10 cellular contexts compared by ENCODE assay signal in genomic region chr3:110576962-110577361, GRCh38.
DNase-seq lines count a peak whose midpoint lies in the region; ATAC-seq, FAIRE-seq and TF ChIP-seq lines count a peak whose summit lies in the region.
"Had no signal": no experiment of that assay in that cellular context is flagged by ENCODE, and none has a peak within 500 bp of the region (broad histone marks: within the 10 kb centered on the region; RNA-seq: fewer than 3 reads in every experiment).

No MANE protein-coding gene starts in this region.

- no peak overlapping the region for H2AK5ac ChIP-seq in trophoblast cell (ENCODE audit: low read length)

- H4K12ac ChIP-seq in trophoblast cell (ENCODE audit: low read depth, low read length): peak overlapping the region; percentile 47

- H3K27me3 ChIP-seq in PC-9 (ENCODE audit: insufficient read depth, low read depth) (no peaks in the 10 kb centered on the region), fibroblast of lung (ENCODE audit: control insufficient read depth, insufficient read depth, low read length) (no peaks in the 10 kb centered on the region), trophoblast cell (ENCODE audit: insufficient read depth, low read length) (no peaks in the 10 kb centered on the region), left ventricle myocardium inferior (ENCODE audit: low read depth) (no peaks in the 10 kb centered on the region)
- H3K27me3 ChIP-seq: upper lobe of left lung had no signal

- H4K20me1 ChIP-seq in PC-9 (ENCODE audit: insufficient read depth): no peaks in the 10 kb centered on the region
- no peaks in the 10 kb centered on the region for H4K20me1 ChIP-seq in fibroblast of lung (ENCODE audit: control insufficient read depth, extremely low read depth, insufficient read depth, low read length)

- no peak for TF ChIP-seq CTCF in PC-9 (conservative IDR thresholded peaks at IDR 0.05)
- TF ChIP-seq CTCF in fibroblast of lung (conservative IDR thresholded peaks at IDR 0.05 in 1 of 2, IDR thresholded peaks at IDR 0.05 in 1 of 2; ENCODE audit: low read depth in 1 of 2, low read length in 2 of 2): no peak
- TF ChIP-seq CTCF in left ventricle myocardium inferior (IDR thresholded peaks at IDR 0.05; ENCODE audit: borderline replicate concordance): no peak

- H3K4me3 ChIP-seq in PC-9 (no peak overlapping the region), fibroblast of lung (replicated peaks in 1 of 4; ENCODE audit: control extremely low read depth in 1 of 4, insufficient read depth in 1 of 4, low read depth in 3 of 4, low read length in 4 of 4) (no peak overlapping the region), trophoblast cell (ENCODE audit: low read depth, low read length) (no peak overlapping the region), left ventricle myocardium inferior (no peak overlapping the region)
- H3K4me3 ChIP-seq: upper lobe of left lung had no signal

- H4K8ac ChIP-seq in trophoblast cell (ENCODE audit: low read depth, low read length): peak overlapping the region; percentile 17

- CTCF ChIA-PET in PC-9 (lab: Charles Lee): no interaction called here

- peak; percentile 99 for FAIRE-seq in H54 (lab: Jason Lieb, UNC)

- DNase-seq in H54 (ENCODE audit: insufficient read length, low spot score): peak; percentile 10
- peak; percentile 63 to 86 for DNase-seq in PC-9
- peak; percentile 82 to 92 for DNase-seq in fibroblast of lung (ENCODE audit: low read depth in 2 of 2)
- DNase-seq in trophoblast cell: peak in 1 of 2 donors; percentile 48
- no peak for DNase-seq in posterior vena cava (ENCODE audit: low spot score)
- no peak for DNase-seq in left ventricle myocardium inferior
- DNase-seq: head of caudate nucleus, upper lobe of left lung had no signal

- H3K36me3 ChIP-seq in PC-9 (ENCODE audit: low read depth) (no peaks in the 10 kb centered on the region), fibroblast of lung (ENCODE audit: control insufficient read depth, insufficient read depth, low read length) (no peaks in the 10 kb centered on the region), trophoblast cell (ENCODE audit: control insufficient read depth in 1 of 2, insufficient read depth in 2 of 2, low read length in 2 of 2) (no peaks in the 10 kb centered on the region), left ventricle myocardium inferior (no peaks in the 10 kb centered on the region)
- H3K36me3 ChIP-seq: upper lobe of left lung had no signal

- no peak for TF ChIP-seq POLR2A in H54 (IDR thresholded peaks at IDR 0.05; ENCODE audit: low read depth, low read length)

- H2AFZ ChIP-seq in PC-9 (peak overlapping the region; percentile 24; the same call in 1 of the 2 replicates), fibroblast of lung (ENCODE audit: low read length) (no peak overlapping the region), trophoblast cell (ENCODE audit: insufficient read depth, low read length, poor library complexity) (no peak overlapping the region)

- H4K91ac ChIP-seq in trophoblast cell (ENCODE audit: low read depth, low read length): peak overlapping the region; percentile 42

- H3K9ac ChIP-seq in fibroblast of lung (ENCODE audit: insufficient read depth, low read length) (no peak overlapping the region), trophoblast cell (ENCODE audit: low read length) (no peak overlapping the region)

- peaks cover 2% of the 10 kb centered on the region for H3K79me1 ChIP-seq in trophoblast cell (ENCODE audit: low read length)

- H3K14ac ChIP-seq in trophoblast cell (ENCODE audit: low read length): no peak overlapping the region

- no CpG with 5 or more reads among the region's 3 CpGs for WGBS in trophoblast cell (ENCODE audit: extremely low coverage, insufficient coverage, insufficient read length)

- no peaks in the 10 kb centered on the region for H3K9me2 ChIP-seq in PC-9 (ENCODE audit: insufficient read depth)

- POLR2A ChIA-PET in PC-9 (lab: Charles Lee; ENCODE audit: unreplicated experiment): interaction anchor here (0.5 kb wide), 1 partner anchor 837 kb away, joined by 5 read pairs; no protein-coding TSS in a partner anchor

- H3K23ac ChIP-seq in trophoblast cell (ENCODE audit: low read length): no peak overlapping the region

- ATAC-seq in GM21825 (IDR thresholded peaks at IDR 0.05; ENCODE audit: unreplicated experiment): no peak
- ATAC-seq in GM21423 (IDR thresholded peaks at IDR 0.05; ENCODE audit: unreplicated experiment): no peak

- BruUV-seq in PC-9 (replicated peaks; lab: Mats Ljungman, UMichigan): no TSS peak

- peak overlapping the region; percentile 12 for H3K4ac ChIP-seq in trophoblast cell (ENCODE audit: low read depth, low read length)

- no peaks in the 10 kb centered on the region for H3F3A ChIP-seq in PC-9 (ENCODE audit: insufficient read depth, low read depth)

- H2BK120ac ChIP-seq in trophoblast cell (ENCODE audit: insufficient read depth, low read length, poor library complexity): no peak overlapping the region

- H3K27ac ChIP-seq in PC-9 (peak overlapping the region; percentile 34; the same call in 1 of the 2 replicates), fibroblast of lung (ENCODE audit: insufficient read depth, low read length) (peak overlapping the region; percentile 71), trophoblast cell (ENCODE audit: low read depth, low read length) (peak overlapping the region; percentile 22), left ventricle myocardium inferior (replicated peaks) (no peak overlapping the region)
- H3K27ac ChIP-seq: upper lobe of left lung had no signal

- H3K18ac ChIP-seq in trophoblast cell (ENCODE audit: low read length): no peak overlapping the region

- H3K4me2 ChIP-seq in PC-9 (no peak overlapping the region), fibroblast of lung (ENCODE audit: extremely low read depth, insufficient read depth, low read length) (no peak overlapping the region), trophoblast cell (ENCODE audit: low read length) (no peak overlapping the region)

- H2BK5ac ChIP-seq in trophoblast cell (ENCODE audit: low read depth, low read length, poor library complexity): no peak overlapping the region

- H3K4me1 ChIP-seq in PC-9 (replicated peaks; ENCODE audit: insufficient read depth) (peaks cover 14% of the 10 kb centered on the region), fibroblast of lung (ENCODE audit: control insufficient read depth, extremely low read depth, insufficient read depth, low read length) (peaks cover 11% of the 10 kb centered on the region), trophoblast cell (ENCODE audit: control insufficient read depth in 1 of 2, insufficient read depth in 2 of 2, low read length in 2 of 2) (no peaks in the 10 kb centered on the region), left ventricle myocardium inferior (no peaks in the 10 kb centered on the region)
- H3K4me1 ChIP-seq: upper lobe of left lung had no signal

- intact Hi-C loops in PC-9 (cut with micrococcal nuclease; ENCODE audit: unreplicated experiment) (loop anchor here (1.0 to 10.0 kb wide), 2 partner anchors 50 to 162 kb away; no protein-coding TSS in a partner anchor), posterior vena cava (cut with DNase I) (no loop called here), left ventricle myocardium inferior (cut with micrococcal nuclease) (no loop called here)

- H3K79me2 ChIP-seq in PC-9 (ENCODE audit: low read depth): no peaks in the 10 kb centered on the region
- no peaks in the 10 kb centered on the region for H3K79me2 ChIP-seq in fibroblast of lung (ENCODE audit: control insufficient read depth, insufficient read depth, low read length)
- H3K79me2 ChIP-seq in trophoblast cell (ENCODE audit: control insufficient read depth, insufficient read depth, low read length, poor library complexity): no peaks in the 10 kb centered on the region

- H2BK12ac ChIP-seq in trophoblast cell (ENCODE audit: low read length): peak overlapping the region; percentile 23

- H3K9me3 ChIP-seq in PC-9 (ENCODE audit: insufficient read depth, low read depth): no peaks in the 10 kb centered on the region
- H3K9me3 ChIP-seq in fibroblast of lung (ENCODE audit: control insufficient read depth, insufficient read depth, low read depth, low read length): no peaks in the 10 kb centered on the region
- no peaks in the 10 kb centered on the region for H3K9me3 ChIP-seq in trophoblast cell (ENCODE audit: insufficient read depth, low read depth, low read length)
- H3K9me3 ChIP-seq in left ventricle myocardium inferior (replicated peaks): no peaks in the 10 kb centered on the region
- H3K9me3 ChIP-seq: upper lobe of left lung had no signal

Comparison
In these comparisons a context has a peak if more than half of its experiments do, and no peak if none do; other contexts are left out.
1. DNase-seq: peak in H54 (single experiment), PC-9 (2 of 2) and fibroblast of lung (2 of 2); none in posterior vena cava (single experiment) and left ventricle myocardium inferior (single experiment).